Comparison of ENCODE assay signal across 20 cellular contexts in genomic region chr4:17437396-17437795, GRCh38.
"Had no signal": no experiment of that assay in that cellular context is flagged by ENCODE, and none has a peak within 500 bp of the region (broad histone marks: within the 10 kb centered on the region; RNA-seq: fewer than 3 reads in every experiment).

No MANE protein-coding gene starts in this region.

- H3K36me3 ChIP-seq: left lung, lower lobe of right lung, neural progenitor cell, sigmoid colon, transverse colon, vagina had no signal

- ATAC-seq: left lung; stimulated activated naive CD8-positive, alpha-beta T cell treated with anti-CD3 and anti-CD28 coated beads, Interleukin-15, Interleukin-2, amounts not matched to agents 100 U/mL and 50 U/mL, for 24 hours had no signal

- H3K27ac ChIP-seq: dorsolateral prefrontal cortex, left lung, lower lobe of right lung, neural progenitor cell, parathyroid adenoma, sigmoid colon, transverse colon, vagina had no signal

- H3K4me1 ChIP-seq: left lung, lower lobe of right lung, neural progenitor cell, parathyroid adenoma, sigmoid colon, transverse colon, vagina had no signal

- H3K4me3 ChIP-seq: dorsolateral prefrontal cortex, left lung, lower lobe of right lung, neural progenitor cell, sigmoid colon, transverse colon, vagina had no signal

- H3K4me1 Mint-ChIP-seq: memory B cell; naive B cell; neural progenitor cell; stimulated activated memory B cell treated with anti-CD40 and anti-IgM and Interleukin-4, amounts not matched to agents 10 μg/mL and 1 μg/mL and 100 μg/mL, for 72 hours had no signal

- H3K27ac Mint-ChIP-seq: memory B cell; naive B cell; natural killer cell treated with Interleukin-12 subunit alpha and Interleukin-12 subunit beta and Interleukin-15 and Interleukin-18, amount 100 ng/mL, for 72 hours; neural progenitor cell; progenitor cell of endocrine pancreas; stimulated activated memory B cell treated with anti-CD40 and anti-IgM and Interleukin-4, amounts not matched to agents 10 μg/mL and 1 μg/mL and 100 μg/mL, for 72 hours had no signal

- H3K27me3 ChIP-seq: dorsolateral prefrontal cortex, left lung, neural progenitor cell, sigmoid colon, transverse colon, vagina had no signal

- H3K4me3 Mint-ChIP-seq: memory B cell; naive B cell; natural killer cell treated with Interleukin-12 subunit alpha and Interleukin-12 subunit beta and Interleukin-15 and Interleukin-18, amount 100 ng/mL, for 72 hours; neural progenitor cell; stimulated activated memory B cell treated with anti-CD40 and anti-IgM and Interleukin-4, amounts not matched to agents 10 μg/mL and 1 μg/mL and 100 μg/mL, for 72 hours had no signal

- H3K9me3 ChIP-seq: lower lobe of right lung, transverse colon, vagina had no signal

- DNase-seq: central memory CD4-positive, alpha-beta T cell; dorsolateral prefrontal cortex; effector CD4-positive, alpha-beta T cell; foreskin melanocyte; glutamatergic neuron; lower lobe of right lung; naive B cell; sigmoid colon; stimulated activated CD4-positive, alpha-beta T cell treated with anti-CD3 and anti-CD28 coated beads, Interleukin-4, amount 100 ng/mL, for 4 hours; stimulated activated naive CD8-positive, alpha-beta T cell treated with anti-CD3 and anti-CD28 coated beads, Interleukin-15, Interleukin-2, amounts not matched to agents 100 U/mL and 50 U/mL, for 24 hours; substantia nigra; transverse colon had no signal

- H3K36me3 Mint-ChIP-seq: memory B cell; naive B cell; natural killer cell treated with Interleukin-12 subunit alpha and Interleukin-12 subunit beta and Interleukin-15 and Interleukin-18, amount 100 ng/mL, for 72 hours; neural progenitor cell; stimulated activated memory B cell treated with anti-CD40 and anti-IgM and Interleukin-4, amounts not matched to agents 10 μg/mL and 1 μg/mL and 100 μg/mL, for 72 hours had no signal

- H3K9me3 Mint-ChIP-seq: natural killer cell treated with Interleukin-12 subunit alpha and Interleukin-12 subunit beta and Interleukin-15 and Interleukin-18, amount 100 ng/mL, for 72 hours had no signal

- H3K27me3 Mint-ChIP-seq: memory B cell; naive B cell; progenitor cell of endocrine pancreas; stimulated activated memory B cell treated with anti-CD40 and anti-IgM and Interleukin-4, amounts not matched to agents 10 μg/mL and 1 μg/mL and 100 μg/mL, for 72 hours had no signal
